Comparison of ENCODE assay signal across 13 cellular contexts in genomic region chr11:117302228-117302627, GRCh38. TPM values are rescaled to one million over a fixed set of nuclear protein-coding genes. Genes with fewer than 3 reads are reported as not detected.
DNase-seq lines count a peak whose midpoint lies in the region; TF ChIP-seq lines count a peak whose summit lies in the region.
"Had no signal": no experiment of that assay in that cellular context is flagged by ENCODE, and none has a peak within 500 bp of the region (broad histone marks: within the 10 kb centered on the region; RNA-seq: fewer than 3 reads in every experiment).

No MANE protein-coding gene starts in this region.

- no TSS peak for BruUV-seq in Caco-2 (replicated peaks; lab: Mats Ljungman, UMichigan)

- intact Hi-C loops in Caco-2 (cut with micrococcal nuclease; ENCODE audit: unreplicated experiment) = no loop called here

- H3K27me3 Mint-ChIP-seq in progenitor cell of endocrine pancreas (no peaks in the 10 kb centered on the region), Caco-2 (ENCODE audit: insufficient read depth, unreplicated experiment) (no peaks in the 10 kb centered on the region)
- no peaks in the 10 kb centered on the region for H3K27me3 Mint-ChIP-seq in activated T-cell treated with anti-CD3 and anti-CD28 coated beads, Interleukin-2, amount 50 U/mL, for 24 hours

- POLR2A ChIA-PET in Caco-2 (lab: Charles Lee) = interaction anchor here (0.9 kb wide), 1 partner anchor 26 kb away, joined by 4 read pairs; the partner anchor contains the start of gene CEP164

- H3K9me3 ChIP-seq in WERI-Rb-1 (ENCODE audit: severe bottlenecking) = no peaks in the 10 kb centered on the region
- no peaks in the 10 kb centered on the region for H3K9me3 ChIP-seq in Caco-2

- H3K36me3 Mint-ChIP-seq in progenitor cell of endocrine pancreas (ENCODE audit: insufficient read depth) (no peaks in the 10 kb centered on the region), Caco-2 (ENCODE audit: insufficient read depth, unreplicated experiment) (no peaks in the 10 kb centered on the region)
- H3K36me3 Mint-ChIP-seq in activated T-cell treated with anti-CD3 and anti-CD28 coated beads, Interleukin-2, amount 50 U/mL, for 24 hours (ENCODE audit: low read depth) = no peaks in the 10 kb centered on the region
- H3K36me3 Mint-ChIP-seq: CD8-positive, alpha-beta T cell had no signal

- H3K4me3 ChIP-seq in WERI-Rb-1 (ENCODE audit: low read depth, low read length) = no peak overlapping the region
- no peak overlapping the region for H3K4me3 ChIP-seq in Caco-2 (ENCODE audit: low read depth, low read length)
- H3K4me3 ChIP-seq: GM23248 had no signal

- H3K4me3 Mint-ChIP-seq in progenitor cell of endocrine pancreas (ENCODE audit: low read depth) = no peak overlapping the region
- no peak overlapping the region for H3K4me3 Mint-ChIP-seq in Caco-2 (ENCODE audit: unreplicated experiment)
- no peak overlapping the region for H3K4me3 Mint-ChIP-seq in activated T-cell treated with anti-CD3 and anti-CD28 coated beads, Interleukin-2, amount 50 U/mL, for 24 hours
- H3K4me3 Mint-ChIP-seq: CD14-positive monocyte; CD8-positive, alpha-beta T cell had no signal

- CTCF ChIA-PET in Caco-2 (lab: Charles Lee) = no interaction called here

- no peak for TF ChIP-seq CTCF in WERI-Rb-1 (IDR thresholded peaks at IDR 0.05; ENCODE audit: low read depth, low read length)
- TF ChIP-seq CTCF in progenitor cell of endocrine pancreas (IDR thresholded peaks at IDR 0.05; ENCODE audit: unreplicated experiment) = no peak
- TF ChIP-seq CTCF in Caco-2 (IDR thresholded peaks at IDR 0.05; ENCODE audit: insufficient read depth in 1 of 2, low read depth in 1 of 2, low read length in 1 of 2, severe bottlenecking in 1 of 2, unreplicated experiment in 1 of 2) = no peak

- no peaks in the 10 kb centered on the region for H3K27me3 ChIP-seq in WERI-Rb-1 (ENCODE audit: insufficient read depth, low read depth, severe bottlenecking)
- no peaks in the 10 kb centered on the region for H3K27me3 ChIP-seq in Caco-2 (replicated peaks; ENCODE audit: control insufficient read depth, insufficient read depth, low read length)

- H3K27ac Mint-ChIP-seq in progenitor cell of endocrine pancreas (peak overlapping the region; percentile 84), Caco-2 (ENCODE audit: unreplicated experiment) (no peak overlapping the region)
- no peak overlapping the region for H3K27ac Mint-ChIP-seq in activated T-cell treated with anti-CD3 and anti-CD28 coated beads, Interleukin-2, amount 50 U/mL, for 24 hours
- H3K27ac Mint-ChIP-seq: CD8-positive, alpha-beta T cell had no signal

- DNase-seq in DMS53 (lab: John Stamatoyannopoulos, UW) (peak; percentile 17), DMS53 treated with DMSO at 0.1 percent for 48 hours (lab: John Stamatoyannopoulos, UW; ENCODE audit: unreplicated experiment) (no peak), WERI-Rb-1 (no peak), progenitor cell of endocrine pancreas (ENCODE audit: low spot score, unreplicated experiment) (no peak), Caco-2 (no peak), NCI-H1436 treated with DMSO at 0.1 percent for 48 hours (lab: John Stamatoyannopoulos, UW) (no peak)
- DNase-seq in activated T-cell treated with anti-CD3 and anti-CD28 coated beads, Interleukin-2, amount 50 U/mL, for 24 hours = no peak
- no peak for DNase-seq in effector CD4-positive, alpha-beta T cell
- DNase-seq: CD8-positive, alpha-beta T cell; COR-L47; GM23248 had no signal

- H3K36me3 ChIP-seq in WERI-Rb-1 (peaks cover 12% of the 10 kb centered on the region), Caco-2 (ENCODE audit: control insufficient read depth, insufficient read depth, low read length) (no peaks in the 10 kb centered on the region)

- H3K9me3 Mint-ChIP-seq in progenitor cell of endocrine pancreas (ENCODE audit: low read depth) = no peaks in the 10 kb centered on the region
- H3K9me3 Mint-ChIP-seq in Caco-2 (ENCODE audit: unreplicated experiment) = no peaks in the 10 kb centered on the region
- no peaks in the 10 kb centered on the region for H3K9me3 Mint-ChIP-seq in activated T-cell treated with anti-CD3 and anti-CD28 coated beads, Interleukin-2, amount 50 U/mL, for 24 hours
- H3K9me3 Mint-ChIP-seq: CD14-positive monocyte; CD8-positive, alpha-beta T cell had no signal

- peaks cover 23% of the 10 kb centered on the region for H3K4me1 ChIP-seq in Caco-2

- H3K4me1 Mint-ChIP-seq in progenitor cell of endocrine pancreas (ENCODE audit: low read depth) (peaks cover 63% of the 10 kb centered on the region), Caco-2 (ENCODE audit: low read depth, unreplicated experiment) (peaks cover 20% of the 10 kb centered on the region)
- H3K4me1 Mint-ChIP-seq in activated T-cell treated with anti-CD3 and anti-CD28 coated beads, Interleukin-2, amount 50 U/mL, for 24 hours (ENCODE audit: low read depth) = peaks cover 4% of the 10 kb centered on the region

- H3K27ac ChIP-seq in WERI-Rb-1 = peak overlapping the region; percentile 42
- H3K27ac ChIP-seq: 22Rv1, GM23248 had no signal

RNA-seq across cellular contexts. Expression of gene BACE1-AS, which starts 11.1 kb away (rescaled TPM):
- total RNA-seq in progenitor cell of endocrine pancreas (17.9 and 19.0 TPM in 2 replicates), Caco-2 (2022) (18.8 TPM in 2 replicates)

RNA-seq across cellular contexts. Expression of gene BACE1, which starts 13.8 kb away (rescaled TPM):
- total RNA-seq in progenitor cell of endocrine pancreas = 68.0 and 78.2 TPM in 2 replicates
- 11.0 and 11.2 TPM in 2 replicates for total RNA-seq in Caco-2 (2022)

RNA-seq across cellular contexts. Expression of gene CEP164, which starts 25.4 kb away (rescaled TPM):
- total RNA-seq in progenitor cell of endocrine pancreas (61.3 and 66.8 TPM in 2 replicates), Caco-2 (2022) (48.9 and 50.0 TPM in 2 replicates)
